In genomic region chr13:27171830-27172494, GRCh38 we compare ENCODE assay signal across 8 cellular contexts. TPM values are rescaled to one million over a fixed set of nuclear protein-coding genes. Genes with fewer than 3 reads are reported as not detected.
A peak's percentile ranks its signal among the peaks of the same experiment; 100 is the strongest.
DNase-seq lines count a peak whose midpoint lies in the region; ATAC-seq and TF ChIP-seq lines count a peak whose summit lies in the region.

No MANE protein-coding gene starts in this region.

- no peaks in the 10 kb centered on the region for H3K9me2 ChIP-seq in neural cell (ENCODE audit: insufficient read depth, low read length)

- H3K9ac ChIP-seq in neural cell (ENCODE audit: low read length), result peak overlapping the region; percentile 56

- no peaks in the 10 kb centered on the region for H3K36me3 ChIP-seq in KOPT-K1 (ENCODE audit: insufficient read depth, low read length)
- H3K36me3 ChIP-seq in neural cell (ENCODE audit: insufficient read depth, low read length), result no peaks in the 10 kb centered on the region

- no peaks in the 10 kb centered on the region for H3K9me3 Mint-ChIP-seq in stimulated activated naive CD8-positive, alpha-beta T cell treated with anti-CD3 and anti-CD28 coated beads, Interleukin-15, amount 100 ng/mL, for 72 hours

- TF ChIP-seq EP300 in neural cell (conservative IDR thresholded peaks at IDR 0.05; ENCODE audit: poor library complexity, severe bottlenecking), result peak; percentile 35

- H3K4me1 Mint-ChIP-seq in stimulated activated naive CD8-positive, alpha-beta T cell treated with anti-CD3 and anti-CD28 coated beads, Interleukin-15, amount 100 ng/mL, for 72 hours, result peaks cover 64% of the 10 kb centered on the region

- ATAC-seq in GM21737 (IDR thresholded peaks at IDR 0.05; ENCODE audit: unreplicated experiment), result peak; percentile 74
- ATAC-seq in stimulated activated naive CD8-positive, alpha-beta T cell treated with anti-CD3 and anti-CD28 coated beads, Interleukin-15, amount 100 ng/mL, for 72 hours, result peak; percentile 90

- H2AFZ ChIP-seq in neural cell (ENCODE audit: low read depth, low read length), result peak overlapping the region; percentile 37

- H3K27ac ChIP-seq in KOPT-K1 (ENCODE audit: low read depth, low read length, poor library complexity, severe bottlenecking) (peak overlapping the region; percentile 56), neural cell (ENCODE audit: low read length) (peak overlapping the region; percentile 45)

- TF ChIP-seq POLR2A in Raji (IDR thresholded peaks at IDR 0.05; ENCODE audit: insufficient read depth, low read depth, low read length), result peak; percentile 30

- peak overlapping the region; percentile 78 to 91 for H3K4me3 Mint-ChIP-seq in stimulated activated naive CD8-positive, alpha-beta T cell treated with anti-CD3 and anti-CD28 coated beads, Interleukin-15, amount 100 ng/mL, for 72 hours

- TF ChIP-seq CTCF in fibroblast of the aortic adventitia (IDR thresholded peaks at IDR 0.05; ENCODE audit: insufficient read depth, low read length) (no peak), neural cell (IDR thresholded peaks at IDR 0.05; ENCODE audit: poor library complexity, severe bottlenecking) (no peak)

- TF ChIP-seq RAD21 in neural cell (conservative IDR thresholded peaks at IDR 0.05), result peak; percentile 38

- no peaks in the 10 kb centered on the region for H3K27me3 Mint-ChIP-seq in stimulated activated naive CD8-positive, alpha-beta T cell treated with anti-CD3 and anti-CD28 coated beads, Interleukin-15, amount 100 ng/mL, for 72 hours

- peaks cover 7% of the 10 kb centered on the region for H4K20me1 ChIP-seq in neural cell (ENCODE audit: insufficient read depth)

- peak; percentile 61 for DNase-seq in ELF-1 (ENCODE audit: low read depth, low spot score)
- DNase-seq in activated effector memory CD4-positive, alpha-beta T cell treated with anti-CD3 and anti-CD28 coated beads, Interleukin-2, amount 50 U/mL, for 16 hours, result peak; percentile 97
- peak; percentile 89 for DNase-seq in fibroblast of the aortic adventitia (ENCODE audit: low read depth)
- DNase-seq in stimulated activated naive CD8-positive, alpha-beta T cell treated with anti-CD3 and anti-CD28 coated beads, Interleukin-15, amount 100 ng/mL, for 72 hours, result peak; percentile 89 to 92

- H3F3A ChIP-seq in neural cell (ENCODE audit: insufficient read depth, low read length, poor library complexity, severe bottlenecking), result no peaks in the 10 kb centered on the region

- H3K4me3 ChIP-seq in fibroblast of the aortic adventitia (ENCODE audit: low read depth, low read length) (peak overlapping the region; percentile 83), neural cell (ENCODE audit: low read length) (peak overlapping the region; percentile 80)

- H3K27ac Mint-ChIP-seq in stimulated activated naive CD8-positive, alpha-beta T cell treated with anti-CD3 and anti-CD28 coated beads, Interleukin-15, amount 100 ng/mL, for 72 hours, result peak overlapping the region; percentile 83 to 90

- peak overlapping the region; percentile 41 for H3K4me2 ChIP-seq in neural cell (ENCODE audit: low read length)

- H3K79me2 ChIP-seq in neural cell (replicated peaks; ENCODE audit: insufficient read depth, low read length), result peaks cover 31% of the 10 kb centered on the region

- no peaks in the 10 kb centered on the region for H3K9me3 ChIP-seq in KOPT-K1 (ENCODE audit: insufficient read depth, low read length, poor library complexity, severe bottlenecking)
- H3K9me3 ChIP-seq in neural cell (ENCODE audit: low read length), result no peaks in the 10 kb centered on the region

- no peaks in the 10 kb centered on the region for H3K27me3 ChIP-seq in neural cell (ENCODE audit: insufficient read depth, low read depth, low read length)

TF ChIP-seq in neural cell, 6 proteins besides CTCF, POLR2A, EP300 and RAD21:
- TF ChIP-seq MXI1 (conservative IDR thresholded peaks at IDR 0.05; ENCODE audit: poor library complexity, severe bottlenecking) (peak; percentile 45), POLR2AphosphoS5 (IDR thresholded peaks at IDR 0.05) (peak; percentile 41), REST (IDR thresholded peaks at IDR 0.05; ENCODE audit: borderline replicate concordance) (peak; percentile 29), EZH2 (IDR thresholded peaks at IDR 0.05; ENCODE audit: borderline replicate concordance, insufficient read depth, low read length, poor library complexity, severe bottlenecking) (no peak), TAF1 (IDR thresholded peaks at IDR 0.05; ENCODE audit: low read depth) (peak; percentile 29), SMC3 (conservative IDR thresholded peaks at IDR 0.05; ENCODE audit: poor library complexity) (peak; percentile 46)

RNA-seq across cellular contexts. Expression of gene USP12, which starts 0.4 kb away (rescaled TPM):
- 15.3 and 28.2 TPM in 2 replicates for total RNA-seq in fibroblast of the aortic adventitia (ENCODE audit: low replicate concordance)
- polyA plus RNA-seq in neural cell, result 22.1 and 26.2 TPM in 2 replicates
- 60.1 and 62.3 TPM in 2 replicates for polyA minus RNA-seq in neural cell

Comparison
In these comparisons a context has a peak if more than half of its experiments do, and no peak if none do; other contexts are left out.
1. Peak in every context shown above with its lines: DNase-seq, ATAC-seq, H3K4me3 ChIP-seq and H3K27ac ChIP-seq.